1 cellular context compared by ENCODE assay signal in genomic region chr7:106863216-106863997, GRCh38.
TF ChIP-seq lines count a peak whose summit lies in the region.

No MANE protein-coding gene starts in this region.

TF ChIP-seq in SK-N-SH treated with all-trans-retinoic acid at 6 μM for 48 hours, 23 proteins besides CTCF, POLR2A, EP300 and RAD21 (continued from another document):
- no peak for TF ChIP-seq CREB5 (CRISPR knock-in tag; IDR thresholded peaks at IDR 0.05; ENCODE audit: low read depth)
- no peak for TF ChIP-seq ZNF8 (CRISPR knock-in tag; IDR thresholded peaks at IDR 0.05)
- no peak for TF ChIP-seq GLIS3 (CRISPR knock-in tag; IDR thresholded peaks at IDR 0.05)
- TF ChIP-seq ZNF565 (CRISPR knock-in tag; conservative IDR thresholded peaks at IDR 0.05; ENCODE audit: low read depth), result no peak
- TF ChIP-seq ZC3H10 (CRISPR knock-in tag; IDR thresholded peaks at IDR 0.05), result no peak
- TF ChIP-seq ARNTL (CRISPR knock-in tag; IDR thresholded peaks at IDR 0.05; ENCODE audit: borderline replicate concordance, low read depth), result no peak
- no peak for TF ChIP-seq ZFP3 (CRISPR knock-in tag; IDR thresholded peaks at IDR 0.05)
- no peak for TF ChIP-seq TSHZ2 (CRISPR knock-in tag; IDR thresholded peaks at IDR 0.05)
- TF ChIP-seq OSR1 (CRISPR knock-in tag; IDR thresholded peaks at IDR 0.05), result no peak
- TF ChIP-seq PATZ1 (CRISPR knock-in tag; IDR thresholded peaks at IDR 0.05; ENCODE audit: borderline replicate concordance), result no peak
